20 cellular contexts compared by ENCODE assay signal in genomic region chr1:36137776-36138175, GRCh38. TPM values are rescaled to one million over a fixed set of nuclear protein-coding genes. Genes with fewer than 3 reads are reported as not detected.
DNase-seq lines count a peak whose midpoint lies in the region; ATAC-seq and TF ChIP-seq lines count a peak whose summit lies in the region.
"Had no signal": no experiment of that assay in that cellular context is flagged by ENCODE, and none has a peak within 500 bp of the region (broad histone marks: within the 10 kb centered on the region; RNA-seq: fewer than 3 reads in every experiment).

No MANE protein-coding gene starts in this region.

- CTCF ChIA-PET in activated CD4-positive, alpha-beta T cell treated with anti-CD3 and anti-CD28 coated beads, Interleukin-2, amount 10 ng/mL, durations not matched to agents 7 days and 5 days (lab: Charles Lee) = interaction anchor here (1.3 to 2.6 kb wide), 3 partner anchors 12 to 86 kb away, joined by 3 to 16 read pairs (median 7); partner anchors contain the start of genes THRAP3 and TRAPPC3
- CTCF ChIA-PET in OCI-LY7 (lab: Charles Lee; ENCODE audit: unreplicated experiment) = no interaction called here

- H3K27me3 ChIP-seq in subcutaneous abdominal adipose tissue (ENCODE audit: control insufficient read depth in 5 of 5, insufficient read depth in 4 of 5, low read length in 5 of 5) = no peaks in the 10 kb centered on the region
- H3K27me3 ChIP-seq: colonic mucosa, neutrophil had no signal

- intact Hi-C loops in OCI-LY7 (cut with micrococcal nuclease; ENCODE audit: unreplicated experiment) = no loop called here

- no peaks in the 10 kb centered on the region for H4K20me1 ChIP-seq in OCI-LY7 (ENCODE audit: insufficient read depth, low read length)

- peaks cover 25% of the 10 kb centered on the region for H3K4me1 Mint-ChIP-seq in activated CD4-positive, alpha-beta T cell treated with anti-CD3 and anti-CD28 coated beads, Interleukin-2, amount 10 ng/mL, durations not matched to agents 7 days and 5 days

- no peak overlapping the region for H2AFZ ChIP-seq in OCI-LY7 (ENCODE audit: low read length)
- H2AFZ ChIP-seq: GM23248, PC-9 had no signal

- H3K36me3 ChIP-seq in subcutaneous abdominal adipose tissue (ENCODE audit: control insufficient read depth in 5 of 5, insufficient read depth in 5 of 5, low read length in 5 of 5) (peaks cover 6 to 38% (median 34%) of the 10 kb centered on the region in 5 donors), OCI-LY7 (ENCODE audit: insufficient read depth, low read length) (peaks cover 54% of the 10 kb centered on the region)
- H3K36me3 ChIP-seq: colonic mucosa had no signal

- peak overlapping the region; percentile 41 for H3K27ac Mint-ChIP-seq in activated CD4-positive, alpha-beta T cell treated with anti-CD3 and anti-CD28 coated beads, Interleukin-2, amount 10 ng/mL, durations not matched to agents 7 days and 5 days
- H3K27ac Mint-ChIP-seq: memory B cell had no signal

- H3K4me2 ChIP-seq in OCI-LY7 (ENCODE audit: low read length) = no peak overlapping the region
- H3K4me2 ChIP-seq: PC-9 had no signal

- H3K4me1 ChIP-seq in subcutaneous abdominal adipose tissue (ENCODE audit: control insufficient read depth in 5 of 5, insufficient read depth in 5 of 5, low read length in 5 of 5) = peaks cover 5 to 35% (median 19%) of the 10 kb centered on the region in 5 donors
- no peaks in the 10 kb centered on the region for H3K4me1 ChIP-seq in OCI-LY7 (ENCODE audit: insufficient read depth, low read length, poor library complexity, severe bottlenecking)
- H3K4me1 ChIP-seq: colonic mucosa had no signal

- H3K36me3 Mint-ChIP-seq in activated CD4-positive, alpha-beta T cell treated with anti-CD3 and anti-CD28 coated beads, Interleukin-2, amount 10 ng/mL, durations not matched to agents 7 days and 5 days (ENCODE audit: low read depth) = peaks cover 20% of the 10 kb centered on the region

- H3K4me3 ChIP-seq in subcutaneous abdominal adipose tissue (ENCODE audit: low read depth in 1 of 5, low read length in 5 of 5) (no peak overlapping the region), OCI-LY7 (ENCODE audit: low read depth, low read length, poor library complexity, severe bottlenecking) (no peak overlapping the region)
- H3K4me3 ChIP-seq: colonic mucosa, GM23248, PC-9 had no signal

- no peaks in the 10 kb centered on the region for H3K9me3 Mint-ChIP-seq in activated CD4-positive, alpha-beta T cell treated with anti-CD3 and anti-CD28 coated beads, Interleukin-2, amount 10 ng/mL, durations not matched to agents 7 days and 5 days
- H3K9me3 Mint-ChIP-seq: memory B cell had no signal

- no peaks in the 10 kb centered on the region for H3K27me3 Mint-ChIP-seq in activated CD4-positive, alpha-beta T cell treated with anti-CD3 and anti-CD28 coated beads, Interleukin-2, amount 10 ng/mL, durations not matched to agents 7 days and 5 days
- H3K27me3 Mint-ChIP-seq: memory B cell had no signal

- BruUV-seq in OCI-LY7 (replicated peaks; lab: Mats Ljungman, UMichigan) = no TSS peak

- no peak for TF ChIP-seq CTCF in OCI-LY7 (conservative IDR thresholded peaks at IDR 0.05; ENCODE audit: low read length)

- H3K9me3 ChIP-seq in subcutaneous abdominal adipose tissue (ENCODE audit: control insufficient read depth in 5 of 5, low read length in 5 of 5) (no peaks in the 10 kb centered on the region), OCI-LY7 (ENCODE audit: low read length) (no peaks in the 10 kb centered on the region)
- H3K9me3 ChIP-seq: colonic mucosa, neutrophil had no signal

- no peaks in the 10 kb centered on the region for H3K9me2 ChIP-seq in OCI-LY7 (ENCODE audit: insufficient read depth, low read length)

- ATAC-seq in GM18498 (IDR thresholded peaks at IDR 0.05; ENCODE audit: unreplicated experiment) (no peak), GM18868 (IDR thresholded peaks at IDR 0.05; ENCODE audit: unreplicated experiment) (no peak)

- no peak for DNase-seq in activated CD4-positive, alpha-beta T cell treated with anti-CD3 and anti-CD28 coated beads, Interleukin-2, amount 10 ng/mL, durations not matched to agents 7 days and 5 days
- DNase-seq in activated CD4-positive, alpha-beta T cell treated with anti-CD3 and anti-CD28 coated beads, Interleukin-2, amount 50 U/mL, for 4 hours = no peak
- DNase-seq in NCI-H2171 treated with DMSO at 0.1 percent for 48 hours (lab: John Stamatoyannopoulos, UW) (peak; percentile 98), epidermal melanocyte (ENCODE audit: insufficient read length, low spot score) (peak; percentile 8), OCI-LY7 (ENCODE audit: low spot score) (no peak)
- DNase-seq: activated gamma-delta T cell; colonic mucosa; GM23248; NCI-H526; PC-9; stimulated activated CD4-positive, alpha-beta T cell treated with anti-CD3 and anti-CD28 coated beads, Interleukin-4, amount 100 ng/mL, for 24 hours; trophoblast cell had no signal

- H3K79me2 ChIP-seq in OCI-LY7 (ENCODE audit: insufficient read depth, low read depth, low read length) = peaks cover 8% of the 10 kb centered on the region; the same call in 1 of the 2 replicates

- no peak overlapping the region for H3K4me3 Mint-ChIP-seq in activated CD4-positive, alpha-beta T cell treated with anti-CD3 and anti-CD28 coated beads, Interleukin-2, amount 10 ng/mL, durations not matched to agents 7 days and 5 days
- H3K4me3 Mint-ChIP-seq: memory B cell had no signal

- H3K27ac ChIP-seq in subcutaneous abdominal adipose tissue (ENCODE audit: low read depth, low read length) (peak overlapping the region; percentile 31), OCI-LY7 (ENCODE audit: low read depth, low read length, poor library complexity, severe bottlenecking) (no peak overlapping the region)
- H3K27ac ChIP-seq: C4-2B, neutrophil, PC-9 had no signal

- POLR2A ChIA-PET in activated CD4-positive, alpha-beta T cell treated with anti-CD3 and anti-CD28 coated beads, Interleukin-2, amount 10 ng/mL, durations not matched to agents 7 days and 5 days (lab: Charles Lee) = no interaction called here
- POLR2A ChIA-PET in OCI-LY7 (lab: Charles Lee) = no interaction called here

- no peak overlapping the region for H3K9ac ChIP-seq in subcutaneous abdominal adipose tissue (ENCODE audit: low read length in 5 of 5)

RNA-seq across cellular contexts. Expression of gene TRAPPC3, which starts 11.5 kb away (rescaled TPM):
- total RNA-seq in activated CD4-positive, alpha-beta T cell treated with anti-CD3 and anti-CD28 coated beads, Interleukin-2, amount 10 ng/mL, durations not matched to agents 7 days and 5 days = 10 to 100 TPM; 57.5 to 59.3 TPM
- 50.3 and 71.0 TPM in 2 replicates for total RNA-seq in OCI-LY7 (2014; rRNA removed; shearing (Covaris generic))
- total RNA-seq in OCI-LY7 (2022) = 55.4 and 60.4 TPM in 2 replicates

RNA-seq across cellular contexts. Expression of gene COL8A2, which starts 12.8 kb away (rescaled TPM):
- not detected for total RNA-seq in activated CD4-positive, alpha-beta T cell treated with anti-CD3 and anti-CD28 coated beads, Interleukin-2, amount 10 ng/mL, durations not matched to agents 7 days and 5 days
- not detected in 2 replicates for total RNA-seq in OCI-LY7 (2014; rRNA removed; shearing (Covaris generic))
- total RNA-seq in OCI-LY7 (2022) = not detected in 2 replicates
- total RNA-seq: HT-29 had no signal

RNA-seq across cellular contexts. Expression of gene MAP7D1, which starts 18.2 kb away (rescaled TPM):
- total RNA-seq in activated CD4-positive, alpha-beta T cell treated with anti-CD3 and anti-CD28 coated beads, Interleukin-2, amount 10 ng/mL, durations not matched to agents 7 days and 5 days = 100 to 1,000 TPM; 209 to 226 TPM
- total RNA-seq in OCI-LY7 (2014; rRNA removed; shearing (Covaris generic)) = 55.1 and 61.2 TPM in 2 replicates
- 94.7 and 101 TPM in 2 replicates for total RNA-seq in OCI-LY7 (2022)

RNA-seq across cellular contexts. Expression of gene ADPRS, which starts 49.1 kb away (rescaled TPM):
- 10 to 100 TPM; 27.2 to 29.5 TPM for total RNA-seq in activated CD4-positive, alpha-beta T cell treated with anti-CD3 and anti-CD28 coated beads, Interleukin-2, amount 10 ng/mL, durations not matched to agents 7 days and 5 days
- 42.3 and 44.3 TPM in 2 replicates for total RNA-seq in OCI-LY7 (2014; rRNA removed; shearing (Covaris generic))
- 27.6 and 29.3 TPM in 2 replicates for total RNA-seq in OCI-LY7 (2022)

RNA-seq across cellular contexts. Expression of gene TEKT2, which starts 53.9 kb away (rescaled TPM):
- not detected for total RNA-seq in activated CD4-positive, alpha-beta T cell treated with anti-CD3 and anti-CD28 coated beads, Interleukin-2, amount 10 ng/mL, durations not matched to agents 7 days and 5 days
- total RNA-seq in OCI-LY7 (2014; rRNA removed; shearing (Covaris generic)) = 0.10 TPM in 1 of 2 replicates, not detected in the other
- not detected in 2 replicates for total RNA-seq in OCI-LY7 (2022)
- total RNA-seq: A172, GM23248, HT-29 had no signal

Comparison
In these comparisons a context has a peak if more than half of its experiments do, and no peak if none do; other contexts are left out.
1. DNase-seq: peak in NCI-H2171 treated with DMSO at 0.1 percent for 48 hours (single experiment) and epidermal melanocyte (single experiment); none in activated CD4-positive, alpha-beta T cell treated with anti-CD3 and anti-CD28 coated beads, Interleukin-2, amount 10 ng/mL, durations not matched to agents 7 days and 5 days (single experiment), activated CD4-positive, alpha-beta T cell treated with anti-CD3 and anti-CD28 coated beads, Interleukin-2, amount 50 U/mL, for 4 hours (0 of 2) and OCI-LY7 (single experiment).